Comparison of ENCODE assay signal across 27 cellular contexts in the genomic region with DNA sequence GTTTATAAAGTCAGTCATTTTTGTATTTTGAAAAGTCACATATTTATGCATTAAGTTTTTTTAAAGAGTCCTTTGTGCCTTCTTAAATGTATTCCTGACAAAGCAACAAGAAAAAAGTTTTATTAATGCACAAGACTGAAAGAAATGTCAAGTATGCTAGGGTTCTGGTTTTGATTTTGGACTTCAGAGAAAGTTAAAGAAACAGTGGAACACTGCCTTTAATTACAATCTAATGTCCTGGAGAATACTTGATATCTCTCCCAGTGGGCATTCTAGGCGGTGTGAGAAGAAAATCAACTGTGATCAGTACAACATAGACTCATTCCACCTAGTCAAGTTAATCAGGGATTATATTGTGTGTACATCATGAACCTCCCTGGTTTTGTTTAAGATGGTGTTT. TPM values are rescaled to one million over a fixed set of nuclear protein-coding genes. Genes with fewer than 3 reads are reported as not detected.
"Had no signal": no experiment of that assay in that cellular context is flagged by ENCODE, and none has a peak within 500 bp of the region (broad histone marks: within the 10 kb centered on the region; RNA-seq: fewer than 3 reads in every experiment).

No MANE protein-coding gene starts in this region.

- DNase-seq: activated CD4-positive, alpha-beta T cell treated with anti-CD3 and anti-CD28 coated beads for 4 hours; activated CD4-positive, alpha-beta T cell treated with anti-CD3 and anti-CD28 coated beads, Interleukin-2, amount 50 U/mL, for 4 hours; activated naive CD4-positive, alpha-beta T cell; activated T-cell treated with anti-CD3 and anti-CD28 coated beads for 4 hours; activated T-cell treated with anti-CD3 and anti-CD28 coated beads, Interleukin-2, amount 50 U/mL, for 72 hours; adrenal gland; aorta; body of pancreas; colonic mucosa; dorsolateral prefrontal cortex; effector memory CD4-positive, alpha-beta T cell; left lung; naive B cell; occipital lobe; psoas muscle; stimulated activated CD4-positive, alpha-beta T cell treated with anti-CD3 and anti-CD28 coated beads, Interleukin-15, amount 100 ng/mL, for 24 hours; stimulated activated CD4-positive, alpha-beta T cell treated with anti-CD3 and anti-CD28 coated beads, Interleukin-2, amount 100 ng/mL, for 24 hours; stimulated activated naive CD8-positive, alpha-beta T cell treated with anti-CD3 and anti-CD28 coated beads, Interleukin-15, Interleukin-2, amounts not matched to agents 100 U/mL and 50 U/mL, for 24 hours; SW 1271; T-helper 9 cell; testis; trophoblast cell had no signal

- H3K9me3 ChIP-seq: adrenal gland, body of pancreas, colonic mucosa, left lung, psoas muscle, right atrium auricular region, testis had no signal

- H3K9ac ChIP-seq: parathyroid adenoma had no signal

- H3K79me2 ChIP-seq: parathyroid adenoma had no signal

- H2AFZ ChIP-seq: parathyroid adenoma had no signal

- H3K4me3 ChIP-seq: adrenal gland, body of pancreas, colonic mucosa, dorsolateral prefrontal cortex, left lung, lung, psoas muscle, right atrium auricular region, testis had no signal

- H3K27me3 ChIP-seq: adrenal gland, body of pancreas, colonic mucosa, left lung, right atrium auricular region, testis had no signal

- H3K4me1 ChIP-seq: adrenal gland, body of pancreas, colonic mucosa, left lung, parathyroid adenoma, psoas muscle, right atrium auricular region, testis had no signal

- H3K36me3 ChIP-seq: adrenal gland, colonic mucosa, left lung, right atrium auricular region had no signal

- H3K27ac ChIP-seq: adrenal gland, body of pancreas, colonic mucosa, dorsolateral prefrontal cortex, left lung, parathyroid adenoma, psoas muscle, right atrium auricular region, testis, VCaP had no signal

RNA-seq across cellular contexts. Expression of a gene that starts 49.9 kb away (rescaled TPM):
- total RNA-seq: activated naive CD4-positive, alpha-beta T cell treated with anti-CD3 and anti-CD28 coated beads, Interleukin-2, amount 50 U/mL, for 72 hours; activated T-cell treated with anti-CD3 and anti-CD28 coated beads, Interleukin-2, amount 50 U/mL, for 72 hours had no signal
